ENCODE assay signal across 19 cellular contexts in genomic region chr12:95411466-95411865, GRCh38.
"Had no signal": no experiment of that assay in that cellular context is flagged by ENCODE, and none has a peak within 500 bp of the region (broad histone marks: within the 10 kb centered on the region; RNA-seq: fewer than 3 reads in every experiment).

No MANE protein-coding gene starts in this region.

- H3K4me1 ChIP-seq: colonic mucosa, psoas muscle, spleen, stomach had no signal

- H3K4me3 Mint-ChIP-seq: activated naive CD4-positive, alpha-beta T cell treated with anti-CD3 and anti-CD28 coated beads for 36 hours; activated naive CD8-positive, alpha-beta T cell treated with anti-CD3 and anti-CD28 coated beads, Interleukin-2, amount 50 U/mL, for 24 hours; activated T-helper 17 cell treated with anti-CD3 and anti-CD28 coated beads, Interleukin-2, amount 50 U/mL, for 72 hours; memory B cell; naive thymus-derived CD8-positive, alpha-beta T cell had no signal

- H3K27ac ChIP-seq: colonic mucosa, esophagus squamous epithelium, psoas muscle, spleen, stomach, thoracic aorta had no signal

- DNase-seq: activated CD4-positive, alpha-beta T cell treated with anti-CD3 and anti-CD28 coated beads, Interleukin-2, amount 50 U/mL, for 1 hour; activated naive CD4-positive, alpha-beta T cell treated with anti-CD3 and anti-CD28 coated beads for 36 hours; activated naive CD8-positive, alpha-beta T cell treated with anti-CD3 and anti-CD28 coated beads, Interleukin-2, amount 50 U/mL, for 24 hours; colonic mucosa; esophagus squamous epithelium; foreskin fibroblast; hypothalamus; kidney glomerular epithelial cell; left ventricle myocardium superior; naive thymus-derived CD8-positive, alpha-beta T cell; nucleus accumbens; psoas muscle; spleen; stomach had no signal

- ATAC-seq: activated naive CD8-positive, alpha-beta T cell treated with anti-CD3 and anti-CD28 coated beads, Interleukin-2, amount 50 U/mL, for 24 hours; activated T-helper 17 cell treated with anti-CD3 and anti-CD28 coated beads, Interleukin-2, amount 50 U/mL, for 72 hours; left ventricle myocardium superior; naive thymus-derived CD8-positive, alpha-beta T cell; psoas muscle; sciatic nerve had no signal

- H3K36me3 ChIP-seq: ascending aorta, colonic mucosa, esophagus squamous epithelium, spleen, stomach, thoracic aorta had no signal

- H3K9me3 Mint-ChIP-seq: activated naive CD4-positive, alpha-beta T cell treated with anti-CD3 and anti-CD28 coated beads for 36 hours; activated naive CD8-positive, alpha-beta T cell treated with anti-CD3 and anti-CD28 coated beads, Interleukin-2, amount 50 U/mL, for 24 hours; activated T-helper 17 cell treated with anti-CD3 and anti-CD28 coated beads, Interleukin-2, amount 50 U/mL, for 72 hours; memory B cell had no signal

- H3K27me3 Mint-ChIP-seq: activated naive CD8-positive, alpha-beta T cell treated with anti-CD3 and anti-CD28 coated beads, Interleukin-2, amount 50 U/mL, for 24 hours had no signal

- H3K27ac Mint-ChIP-seq: activated naive CD4-positive, alpha-beta T cell treated with anti-CD3 and anti-CD28 coated beads for 36 hours; activated naive CD8-positive, alpha-beta T cell treated with anti-CD3 and anti-CD28 coated beads, Interleukin-2, amount 50 U/mL, for 24 hours; activated T-helper 17 cell treated with anti-CD3 and anti-CD28 coated beads, Interleukin-2, amount 50 U/mL, for 72 hours; memory B cell; naive thymus-derived CD8-positive, alpha-beta T cell had no signal

- H3K27me3 ChIP-seq: ascending aorta, colonic mucosa had no signal

- H3K9me3 ChIP-seq: ascending aorta, colonic mucosa, esophagus squamous epithelium, psoas muscle, spleen, stomach, thoracic aorta had no signal

- H3K4me3 ChIP-seq: ascending aorta, colonic mucosa, esophagus squamous epithelium, psoas muscle, spleen, stomach, thoracic aorta had no signal

- H3K4me1 Mint-ChIP-seq: activated naive CD8-positive, alpha-beta T cell treated with anti-CD3 and anti-CD28 coated beads, Interleukin-2, amount 50 U/mL, for 24 hours; activated T-helper 17 cell treated with anti-CD3 and anti-CD28 coated beads, Interleukin-2, amount 50 U/mL, for 72 hours had no signal

- H3K36me3 Mint-ChIP-seq: memory B cell; naive thymus-derived CD8-positive, alpha-beta T cell had no signal
